20 cellular contexts compared by ENCODE assay signal in genomic region chr12:67669925-67670631, GRCh38. TPM values are rescaled to one million over a fixed set of nuclear protein-coding genes. Genes with fewer than 3 reads are reported as not detected.
DNase-seq lines count a peak whose midpoint lies in the region; ATAC-seq lines count a peak whose summit lies in the region.
"Had no signal": no experiment of that assay in that cellular context is flagged by ENCODE, and none has a peak within 500 bp of the region (broad histone marks: within the 10 kb centered on the region; RNA-seq: fewer than 3 reads in every experiment).

No MANE protein-coding gene starts in this region.

- H3K4me3 ChIP-seq in CD4-positive, alpha-beta memory T cell (ENCODE audit: low read length in 2 of 2), result no peak overlapping the region
- H3K4me3 ChIP-seq: GM23248, PC-9, SJCRH30 had no signal

- H3K9me3 Mint-ChIP-seq in CD4-positive, alpha-beta memory T cell, result peaks cover 0 to 28% (median 19%) of the 10 kb centered on the region in 8 donors
- H3K9me3 Mint-ChIP-seq in naive thymus-derived CD8-positive, alpha-beta T cell, result peaks cover 5 to 31% (median 14%) of the 10 kb centered on the region in 9 donors

- H3K27ac ChIP-seq in CD4-positive, alpha-beta memory T cell (ENCODE audit: low read depth, low read length), result no peak overlapping the region
- H3K27ac ChIP-seq: PC-9, SJCRH30 had no signal

- H3K4me1 ChIP-seq in CD4-positive, alpha-beta memory T cell (ENCODE audit: insufficient read depth, low read length), result peaks cover 25% of the 10 kb centered on the region
- H3K4me1 ChIP-seq: SJCRH30 had no signal

- no peak overlapping the region for H3K4me3 Mint-ChIP-seq in CD4-positive, alpha-beta memory T cell
- peak overlapping the region in 3 of 10 donors; percentile 1 to 16 (median 4) for H3K4me3 Mint-ChIP-seq in naive thymus-derived CD8-positive, alpha-beta T cell

- no peaks in the 10 kb centered on the region for H3K9me3 ChIP-seq in CD4-positive, alpha-beta memory T cell (ENCODE audit: control insufficient read depth in 1 of 2, low read length in 2 of 2)

- POLR2A ChIA-PET in CD4-positive, alpha-beta memory T cell (lab: Charles Lee; ENCODE audit: partially characterized antibody), result no interaction called here
- POLR2A ChIA-PET in naive thymus-derived CD8-positive, alpha-beta T cell (lab: Charles Lee), result no interaction called here

- H3K36me3 ChIP-seq in CD4-positive, alpha-beta memory T cell (ENCODE audit: insufficient read depth, low read length), result no peaks in the 10 kb centered on the region
- H3K36me3 ChIP-seq: SJCRH30 had no signal

- peaks cover 31 to 45% (median 36%) of the 10 kb centered on the region in 4 donors for H3K4me1 Mint-ChIP-seq in CD4-positive, alpha-beta memory T cell
- peaks cover 29 to 54% (median 49%) of the 10 kb centered on the region in 4 donors for H3K4me1 Mint-ChIP-seq in naive thymus-derived CD8-positive, alpha-beta T cell

- H3K36me3 Mint-ChIP-seq in CD4-positive, alpha-beta memory T cell, result peaks cover 40 to 59% of the 10 kb centered on the region in 2 donors
- H3K36me3 Mint-ChIP-seq in naive thymus-derived CD8-positive, alpha-beta T cell, result peaks cover 30 to 49% (median 49%) of the 10 kb centered on the region in 3 donors

- H3K27me3 ChIP-seq in CD4-positive, alpha-beta memory T cell (ENCODE audit: insufficient read depth, low read length), result no peaks in the 10 kb centered on the region
- H3K27me3 ChIP-seq: SJCRH30 had no signal

- H3K27ac Mint-ChIP-seq in CD4-positive, alpha-beta memory T cell, result peak overlapping the region in 6 of 7 donors; percentile 0 to 70 (median 45)
- H3K27ac Mint-ChIP-seq in naive thymus-derived CD8-positive, alpha-beta T cell, result peak overlapping the region; percentile 3 to 84 (median 78)

- intact Hi-C loops in CD4-positive, alpha-beta memory T cell (cut with micrococcal nuclease), result no loop called here

- no peak for ATAC-seq in naive thymus-derived CD8-positive, alpha-beta T cell
- no peak for ATAC-seq in GM19463 (IDR thresholded peaks at IDR 0.05; ENCODE audit: unreplicated experiment)

- H3K27me3 Mint-ChIP-seq in CD4-positive, alpha-beta memory T cell, result no peaks in the 10 kb centered on the region
- H3K27me3 Mint-ChIP-seq in naive thymus-derived CD8-positive, alpha-beta T cell, result no peaks in the 10 kb centered on the region

- CTCF ChIA-PET in CD4-positive, alpha-beta memory T cell (lab: Charles Lee; ENCODE audit: partially characterized antibody), result no interaction called here

- DNase-seq in CD4-positive, alpha-beta memory T cell, result no peak
- DNase-seq in M059J (ENCODE audit: low read depth) (peak; percentile 58), dermis blood vessel endothelial cell (peak; percentile 3), cerebellar cortex (ENCODE audit: low spot score) (no peak), globus pallidus (ENCODE audit: low spot score) (no peak), NCI-H2029 (lab: John Stamatoyannopoulos, UW) (no peak)
- DNase-seq in naive thymus-derived CD8-positive, alpha-beta T cell, result no peak
- DNase-seq: activated CD4-positive, alpha-beta T cell treated with anti-CD3 and anti-CD28 coated beads, Interleukin-2, amount 50 U/mL, for 4 hours; activated T-cell treated with anti-CD3 and anti-CD28 coated beads for 4 hours; GDM1; GM23248; KG1; NCI-H1048; NCI-H187 treated with DMSO at 0.1 percent for 48 hours; NCI-H226; NCI-H82; PC-9; SJCRH30; stimulated activated CD4-positive, alpha-beta T cell treated with anti-CD3 and anti-CD28 coated beads, Interleukin-4, amount 100 ng/mL, for 1 hour had no signal

RNA-seq across cellular contexts. Expression of gene DYRK2, which starts 21.5 kb away (rescaled TPM):
- 100 to 1,000 TPM; 167 to 170 TPM for total RNA-seq in CD4-positive, alpha-beta memory T cell
- polyA plus RNA-seq in CD4-positive, alpha-beta memory T cell, result 10 to 100 TPM; 30.8 to 79.3 TPM
- 8.3 and 18.5 TPM in 2 replicates for total RNA-seq in M059J (2014; rRNA removed; shearing (Covaris generic))
- 11.3 and 12.8 TPM in 2 replicates for total RNA-seq in dermis blood vessel endothelial cell
- total RNA-seq in naive thymus-derived CD8-positive, alpha-beta T cell, result 100 to 1,000 TPM; 189 to 206 TPM
- 10 to 100 TPM; 47.7 to 94.7 (median 62.4) TPM for polyA plus RNA-seq in naive thymus-derived CD8-positive, alpha-beta T cell

Comparison
In these comparisons a context has a peak if more than half of its experiments do, and no peak if none do; other contexts are left out.
1. DNase-seq: peak in M059J (single experiment) and dermis blood vessel endothelial cell (single experiment); none in CD4-positive, alpha-beta memory T cell (0 of 5), naive thymus-derived CD8-positive, alpha-beta T cell (0 of 10), cerebellar cortex (single experiment), globus pallidus (single experiment) and NCI-H2029 (single experiment).